In the genomic region with DNA sequence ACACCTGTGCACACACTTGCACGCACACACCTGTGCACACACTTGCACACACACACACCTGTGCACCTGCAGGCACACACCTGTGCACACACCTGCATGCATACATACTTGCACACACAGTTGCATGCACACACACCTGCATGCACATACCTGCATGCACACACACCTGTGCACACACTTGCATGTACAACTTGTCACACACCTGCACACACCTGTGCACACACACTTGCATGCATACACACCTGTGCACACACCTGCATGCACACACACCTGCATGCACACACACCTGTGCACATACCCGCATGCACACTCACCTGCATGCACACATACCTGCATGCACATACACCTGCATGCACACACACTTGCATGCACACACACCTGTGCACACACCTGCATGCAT, we compare ENCODE assay signal across 16 cellular contexts.
A peak's percentile ranks its signal among the peaks of the same experiment; 100 is the strongest.
DNase-seq lines count a peak whose midpoint lies in the region; ATAC-seq, FAIRE-seq and TF ChIP-seq lines count a peak whose summit lies in the region.
"Had no signal": no experiment of that assay in that cellular context is flagged by ENCODE, and none has a peak within 500 bp of the region (broad histone marks: within the 10 kb centered on the region; RNA-seq: fewer than 3 reads in every experiment).

No MANE protein-coding gene starts in this region.

- no peaks in the 10 kb centered on the region for H3K27me3 Mint-ChIP-seq in Caco-2 (ENCODE audit: insufficient read depth, unreplicated experiment)
- H3K27me3 Mint-ChIP-seq: CD4-positive, alpha-beta memory T cell had no signal

- no peaks in the 10 kb centered on the region for H3K9me3 Mint-ChIP-seq in Caco-2 (ENCODE audit: unreplicated experiment)

- peaks cover 5% of the 10 kb centered on the region for H3K9me3 ChIP-seq in trophoblast cell (ENCODE audit: insufficient read depth, low read depth, low read length)
- H3K9me3 ChIP-seq in Caco-2, result no peaks in the 10 kb centered on the region
- H3K9me3 ChIP-seq: HAP-1 had no signal

- H3K4me1 ChIP-seq in trophoblast cell (ENCODE audit: control insufficient read depth in 1 of 2, insufficient read depth in 2 of 2, low read length in 2 of 2) (peaks cover 3 to 5% of the 10 kb centered on the region in 2 experiments), Caco-2 (no peaks in the 10 kb centered on the region)
- H3K4me1 ChIP-seq: HAP-1 had no signal

- H3K4ac ChIP-seq in trophoblast cell (ENCODE audit: low read depth, low read length), result no peak overlapping the region

- H3K27ac ChIP-seq in trophoblast cell (ENCODE audit: low read depth, low read length), result no peak overlapping the region

- peak; percentile 40 for FAIRE-seq in HTR-8/SVneo (lab: Jason Lieb, UNC)
- FAIRE-seq: G401.6, GM12892, H54 had no signal

- no peak for TF ChIP-seq CTCF in Caco-2 (IDR thresholded peaks at IDR 0.05; ENCODE audit: insufficient read depth in 1 of 2, low read depth in 1 of 2, low read length in 1 of 2, severe bottlenecking in 1 of 2, unreplicated experiment in 1 of 2)

- POLR2A ChIA-PET in Caco-2 (lab: Charles Lee), result no interaction called here

- H3K27ac Mint-ChIP-seq in Caco-2 (ENCODE audit: unreplicated experiment), result no peak overlapping the region

- no peak overlapping the region for H2AK5ac ChIP-seq in trophoblast cell (ENCODE audit: low read length)

- H3K4me3 Mint-ChIP-seq in Caco-2 (ENCODE audit: unreplicated experiment), result no peak overlapping the region
- H3K4me3 Mint-ChIP-seq: CD4-positive, alpha-beta memory T cell had no signal

- H3K4me1 Mint-ChIP-seq in Caco-2 (ENCODE audit: low read depth, unreplicated experiment), result peaks cover 11% of the 10 kb centered on the region

- no peak overlapping the region for H2AFZ ChIP-seq in trophoblast cell (ENCODE audit: insufficient read depth, low read length, poor library complexity)

- H3K9ac ChIP-seq in trophoblast cell (ENCODE audit: low read length), result no peak overlapping the region

- H2BK120ac ChIP-seq in trophoblast cell (ENCODE audit: insufficient read depth, low read length, poor library complexity), result no peak overlapping the region

- H3K36me3 ChIP-seq in trophoblast cell (ENCODE audit: control insufficient read depth in 1 of 2, insufficient read depth in 2 of 2, low read length in 2 of 2) (no peaks in the 10 kb centered on the region), Caco-2 (ENCODE audit: control insufficient read depth, insufficient read depth, low read length) (no peaks in the 10 kb centered on the region)
- H3K36me3 ChIP-seq: HAP-1 had no signal

- H2BK12ac ChIP-seq in trophoblast cell (ENCODE audit: low read length), result no peak overlapping the region

- intact Hi-C loops in Caco-2 (cut with micrococcal nuclease; ENCODE audit: unreplicated experiment), result no loop called here

- no peaks in the 10 kb centered on the region for H3K36me3 Mint-ChIP-seq in Caco-2 (ENCODE audit: insufficient read depth, unreplicated experiment)

- no TSS peak for BruUV-seq in Caco-2 (replicated peaks; lab: Mats Ljungman, UMichigan)

- no peaks in the 10 kb centered on the region for H3K79me2 ChIP-seq in trophoblast cell (ENCODE audit: control insufficient read depth, insufficient read depth, low read length, poor library complexity)

- H2BK5ac ChIP-seq in trophoblast cell (ENCODE audit: low read depth, low read length, poor library complexity), result no peak overlapping the region

- no peak overlapping the region for H3K18ac ChIP-seq in trophoblast cell (ENCODE audit: low read length)

- H3K79me1 ChIP-seq in trophoblast cell (ENCODE audit: low read length), result no peaks in the 10 kb centered on the region

- DNase-seq in HTR-8/SVneo (ENCODE audit: insufficient read length, low spot score) (no peak), left lobe of liver (ENCODE audit: low spot score) (peak; percentile 18), trophoblast cell (no peak), Caco-2 (no peak), NCI-H1694 (lab: John Stamatoyannopoulos, UW) (no peak)
- no peak for DNase-seq in stimulated activated naive CD4-positive, alpha-beta T cell (lab: John Stamatoyannopoulos, UW)
- DNase-seq: C1 segment of cervical spinal cord; CD4-positive, alpha-beta memory T cell; COR-L47; DMS153; DND-41; GOT3 had no signal

- CTCF ChIA-PET in Caco-2 (lab: Charles Lee), result no interaction called here

- H3K27me3 ChIP-seq in trophoblast cell (ENCODE audit: insufficient read depth, low read length) (no peaks in the 10 kb centered on the region), Caco-2 (replicated peaks; ENCODE audit: control insufficient read depth, insufficient read depth, low read length) (no peaks in the 10 kb centered on the region)

- ATAC-seq in left lobe of liver, result no peak

- H3K4me3 ChIP-seq in trophoblast cell (ENCODE audit: low read depth, low read length), result peak overlapping the region; percentile 63
- no peak overlapping the region for H3K4me3 ChIP-seq in Caco-2 (ENCODE audit: low read depth, low read length)
- H3K4me3 ChIP-seq: HAP-1 had no signal

- H3K4me2 ChIP-seq in trophoblast cell (ENCODE audit: low read length), result no peak overlapping the region

- no peak overlapping the region for H3K14ac ChIP-seq in trophoblast cell (ENCODE audit: low read length)

- H4K91ac ChIP-seq in trophoblast cell (ENCODE audit: low read depth, low read length), result no peak overlapping the region

- WGBS in trophoblast cell (ENCODE audit: extremely low coverage, insufficient coverage, insufficient read length), result no CpG with 5 or more reads among the region's 2 CpGs

- H3K23ac ChIP-seq in trophoblast cell (ENCODE audit: low read length), result peak overlapping the region; percentile 90

- no peak overlapping the region for H4K12ac ChIP-seq in trophoblast cell (ENCODE audit: low read depth, low read length)

- H4K8ac ChIP-seq in trophoblast cell (ENCODE audit: low read depth, low read length), result no peak overlapping the region
